17 cellular contexts compared by ENCODE assay signal in genomic region chr3:194514626-194515025, GRCh38. TPM values are rescaled to one million over a fixed set of nuclear protein-coding genes. Genes with fewer than 3 reads are reported as not detected.
DNase-seq lines count a peak whose midpoint lies in the region; ATAC-seq, FAIRE-seq and TF ChIP-seq lines count a peak whose summit lies in the region.
"Had no signal": no experiment of that assay in that cellular context is flagged by ENCODE, and none has a peak within 500 bp of the region (broad histone marks: within the 10 kb centered on the region; RNA-seq: fewer than 3 reads in every experiment).

No MANE protein-coding gene starts in this region.

- no peaks in the 10 kb centered on the region for H3K36me3 ChIP-seq in HepG2 (replicated peaks in 1 of 2; ENCODE audit: control insufficient read depth in 1 of 2, insufficient read depth in 2 of 2, low read length in 2 of 2)
- no peaks in the 10 kb centered on the region for H3K36me3 ChIP-seq in right lobe of liver
- H3K36me3 ChIP-seq in OCI-LY1 (ENCODE audit: insufficient read depth, low read length): no peaks in the 10 kb centered on the region
- H3K36me3 ChIP-seq in heart right ventricle: no peaks in the 10 kb centered on the region
- H3K36me3 ChIP-seq: SJSA1 had no signal

- H3K79me2 ChIP-seq in HepG2 (ENCODE audit: insufficient read depth, low read length) (no peaks in the 10 kb centered on the region), OCI-LY1 (ENCODE audit: insufficient read depth, low read length) (no peaks in the 10 kb centered on the region)

- no peaks in the 10 kb centered on the region for H3K4me1 Mint-ChIP-seq in CD14-positive monocyte

- TF ChIP-seq CTCF in HepG2 (CRISPR knock-in tag; IDR thresholded peaks at IDR 0.05) (no peak), right lobe of liver (IDR thresholded peaks at IDR 0.05) (no peak), OCI-LY1 (IDR thresholded peaks at IDR 0.05; ENCODE audit: low read length) (peak; percentile 58), coronary artery (IDR thresholded peaks at IDR 0.05) (no peak), CD14-positive monocyte (IDR thresholded peaks at IDR 0.05) (no peak), heart right ventricle (IDR thresholded peaks at IDR 0.05) (no peak)

- H3F3A ChIP-seq in OCI-LY1 (ENCODE audit: insufficient read depth, low read length): no peaks in the 10 kb centered on the region

- H3K27me3 Mint-ChIP-seq in CD14-positive monocyte (ENCODE audit: low read depth in 3 of 3): peaks cover 0 to 11% (median 3%) of the 10 kb centered on the region in 3 donors

- H2AFZ ChIP-seq in HepG2 (ENCODE audit: low read length) (no peak overlapping the region), OCI-LY1 (ENCODE audit: low read length) (no peak overlapping the region)

- no peaks in the 10 kb centered on the region for H4K20me1 ChIP-seq in HepG2 (ENCODE audit: insufficient read depth, low read length)
- H4K20me1 ChIP-seq in OCI-LY1 (ENCODE audit: insufficient read depth, low read length): no peaks in the 10 kb centered on the region

- H3K9me3 ChIP-seq in HepG2 (ENCODE audit: low read length) (no peaks in the 10 kb centered on the region), right lobe of liver (no peaks in the 10 kb centered on the region), OCI-LY1 (ENCODE audit: low read length) (no peaks in the 10 kb centered on the region), heart right ventricle (no peaks in the 10 kb centered on the region)
- H3K9me3 ChIP-seq: SJSA1 had no signal

- BruUV-seq in HepG2 (replicated peaks; lab: Mats Ljungman, UMichigan): no TSS peak

- CTCF ChIA-PET in HepG2 (lab: Yijun Ruan, JAX; ENCODE audit: low intra/inter-chr PET ratio, low total read pairs): no interaction called here

- no peak overlapping the region for H3K4me3 ChIP-seq in HepG2 (replicated peaks in 1 of 3; ENCODE audit: insufficient read depth in 1 of 3, low read depth in 2 of 3, low read length in 3 of 3)
- H3K4me3 ChIP-seq in right lobe of liver: no peak overlapping the region
- H3K4me3 ChIP-seq in OCI-LY1 (ENCODE audit: low read depth, low read length, poor library complexity, severe bottlenecking): no peak overlapping the region
- H3K4me3 ChIP-seq in coronary artery: no peak overlapping the region
- no peak overlapping the region for H3K4me3 ChIP-seq in heart right ventricle
- H3K4me3 ChIP-seq: SJSA1 had no signal

- H3K9ac ChIP-seq in HepG2 (ENCODE audit: insufficient read depth, low read depth, low read length) (no peak overlapping the region), OCI-LY1 (ENCODE audit: low read length) (no peak overlapping the region)

- no peak overlapping the region for H3K27ac Mint-ChIP-seq in CD14-positive monocyte

- H3K4me2 ChIP-seq in HepG2 (ENCODE audit: low read depth, low read length) (no peak overlapping the region), OCI-LY1 (ENCODE audit: low read length) (no peak overlapping the region)

- peaks cover 73% of the 10 kb centered on the region for H3K4me1 ChIP-seq in HepG2 (ENCODE audit: insufficient read depth, low read length)
- no peaks in the 10 kb centered on the region for H3K4me1 ChIP-seq in right lobe of liver
- H3K4me1 ChIP-seq in OCI-LY1 (ENCODE audit: insufficient read depth, low read length, severe bottlenecking): no peaks in the 10 kb centered on the region
- no peaks in the 10 kb centered on the region for H3K4me1 ChIP-seq in heart right ventricle

- no peaks in the 10 kb centered on the region for H3K9me3 Mint-ChIP-seq in CD14-positive monocyte

- no peak for TF ChIP-seq EP300 in HepG2 (IDR thresholded peaks at IDR 0.05; ENCODE audit: low read depth in 2 of 2, low read length in 2 of 2)
- TF ChIP-seq EP300 in HepG2 (CRISPR knock-in tag; IDR thresholded peaks at IDR 0.05; ENCODE audit: borderline replicate concordance): no peak

- H3K4me3 Mint-ChIP-seq in CD14-positive monocyte: no peak overlapping the region

- no peak for FAIRE-seq in HepG2 (lab: Jason Lieb, UNC)
- FAIRE-seq: A204.1 had no signal

- no peak overlapping the region for H3K27ac ChIP-seq in HepG2 (ENCODE audit: extremely low read length, insufficient read depth, low read length)
- no peak overlapping the region for H3K27ac ChIP-seq in right lobe of liver
- H3K27ac ChIP-seq in OCI-LY1 (ENCODE audit: low read depth, low read length, poor library complexity, severe bottlenecking): no peak overlapping the region
- H3K27ac ChIP-seq in coronary artery: no peak overlapping the region
- H3K27ac ChIP-seq in heart right ventricle: no peak overlapping the region
- H3K27ac ChIP-seq: C4-2B, SJSA1 had no signal

- H3K27me3 ChIP-seq in HepG2 (ENCODE audit: control insufficient read depth in 1 of 2, insufficient read depth in 2 of 2, low read length in 2 of 2) (no peaks in the 10 kb centered on the region), right lobe of liver (no peaks in the 10 kb centered on the region), OCI-LY1 (ENCODE audit: insufficient read depth, low read length) (no peaks in the 10 kb centered on the region), heart right ventricle (no peaks in the 10 kb centered on the region)
- H3K27me3 ChIP-seq: SJSA1 had no signal

- POLR2A ChIA-PET in HepG2 (lab: Yijun Ruan, JAX): interaction anchor here (1.4 kb wide), 1 partner anchor 69 kb away, joined by 5 read pairs; no protein-coding TSS in a partner anchor

- ATAC-seq in HepG2 (peak; percentile 41; the same call in 2 of the 3 replicates), right lobe of liver (no peak), heart right ventricle (no peak)

- H3K36me3 Mint-ChIP-seq in CD14-positive monocyte: no peaks in the 10 kb centered on the region

- TF ChIP-seq RAD21 in HepG2 (CRISPR knock-in tag; IDR thresholded peaks at IDR 0.05): no peak

- in situ Hi-C loops in HepG2 (cut with HindIII; ENCODE audit: extremely low pct_ligation_motif_present, low pct_unique_long_range_greater_than_20kb): no loop called here

- no peaks in the 10 kb centered on the region for H3K9me2 ChIP-seq in OCI-LY1 (ENCODE audit: low read depth, low read length)

- 48% methylated on average over 4 of the region's 4 CpGs for WGBS in HepG2 (ENCODE audit: low lambda C conversion rate)
- WGBS in right lobe of liver (ENCODE audit: insufficient coverage, low coverage, low lambda C conversion rate, missing lambda C conversion rate): 62% methylated on average over 4 of the region's 4 CpGs
- WGBS in heart right ventricle, 2 donors: 37 to 71% methylated on average over 4 of the region's 4 CpGs

- intact Hi-C loops in HepG2 (cut with micrococcal nuclease; ENCODE audit: unreplicated experiment) (no loop called here), right lobe of liver (cut with DNase I) (no loop called here), CD14-positive monocyte (cut with micrococcal nuclease) (no loop called here), heart right ventricle (cut with DNase I) (no loop called here)

- TF ChIP-seq POLR2A in HepG2 (IDR thresholded peaks at IDR 0.05; ENCODE audit: insufficient read depth in 1 of 2, low read depth in 2 of 2, low read length in 2 of 2): no peak
- no peak for TF ChIP-seq POLR2A in right lobe of liver (IDR thresholded peaks at IDR 0.05)

- DNase-seq in HepG2 (ENCODE audit: low spot score) (no peak), right lobe of liver (no peak), coronary artery (ENCODE audit: low spot score) (peak; percentile 1), kidney glomerular epithelial cell (lab: John Stamatoyannopoulos, UW) (no peak), NCI-H1048 (lab: John Stamatoyannopoulos, UW) (no peak), CD14-positive monocyte (ENCODE audit: low spot score) (no peak), heart right ventricle (no peak)
- DNase-seq: COR-L47, DMS53, GOT3, NCI-H187 treated with DMSO at 0.1 percent for 48 hours, NCI-H446 treated with DMSO at 0.1 percent for 48 hours, NCI-H774 had no signal

TF ChIP-seq in HepG2, 621 proteins besides CTCF, POLR2A, EP300 and RAD21 (continues in another document):
- TF ChIP-seq RXRA (CRISPR knock-in tag; IDR thresholded peaks at IDR 0.05): no peak
- peak; percentile 7; the same call in 1 of the 2 replicates for TF ChIP-seq SMC3 (IDR thresholded peaks at IDR 0.05; ENCODE audit: low read length)
- peak; percentile 29 for TF ChIP-seq STAG1 (CRISPR knock-in tag; IDR thresholded peaks at IDR 0.05)
- TF ChIP-seq ZNF605 (CRISPR knock-in tag; IDR thresholded peaks at IDR 0.05): no peak

RNA-seq across cellular contexts. Expression of gene ATP13A3, which starts 27.8 kb away (rescaled TPM):
- total RNA-seq in HepG2 (2016; rRNA removed; fragmentation: Illumina TruSeq; extraction: Trizol): 80.8 and 82.6 TPM in 2 replicates
- total RNA-seq in HepG2 (2016; cell fraction: cytosol; rRNA removed; fragmentation: Illumina TruSeq; extraction: Trizol; ENCODE audit: low read depth): 24.1 and 34.0 TPM in 2 replicates
- total RNA-seq in HepG2 (2016; cell fraction: insoluble cytoplasmic fraction; rRNA removed; fragmentation: Illumina TruSeq; extraction: Trizol): 77.1 and 79.8 TPM in 2 replicates
- 63.8 and 77.4 TPM in 2 replicates for total RNA-seq in HepG2 (2016; cell fraction: membrane; rRNA removed; fragmentation: Illumina TruSeq; extraction: Trizol)
- total RNA-seq in HepG2 (2016; cell fraction: nucleus; rRNA removed; fragmentation: Illumina TruSeq; extraction: Trizol): 96.6 and 107 TPM in 2 replicates
- 34.8 and 44.9 TPM in 2 replicates for polyA plus RNA-seq in HepG2 (2011; rRNA removed)
- 14.3 and 23.1 TPM in 2 replicates for polyA plus RNA-seq in HepG2 (2011; cell fraction: cytosol; rRNA removed)
- polyA plus RNA-seq in HepG2 (2011; cell fraction: nucleus; rRNA removed): 23.0 and 36.3 TPM in 2 replicates
- polyA plus RNA-seq in HepG2 (2012): 42.7 and 47.6 TPM in 2 replicates
- polyA plus RNA-seq in HepG2 (2016; cell fraction: cytosol; fragmentation: Illumina TruSeq; extraction: Trizol; ENCODE audit: low read depth): 1.1 and 1.3 TPM in 2 replicates
- polyA plus RNA-seq in HepG2 (2016; cell fraction: insoluble cytoplasmic fraction; fragmentation: Illumina TruSeq; extraction: Trizol; ENCODE audit: low read depth): 25.7 and 29.2 TPM in 2 replicates
- 7.0 and 8.6 TPM in 2 replicates for polyA plus RNA-seq in HepG2 (2016; cell fraction: membrane; fragmentation: Illumina TruSeq; extraction: Trizol; ENCODE audit: low read depth)
- 50.7 and 55.8 TPM in 2 replicates for polyA plus RNA-seq in HepG2 (2016; cell fraction: nucleus; fragmentation: Illumina TruSeq; extraction: Trizol; ENCODE audit: insufficient read depth, low read depth)
- 73.3 and 126 TPM in 2 replicates for polyA minus RNA-seq in HepG2 (2011; rRNA and poly(A)+ RNA removed; ENCODE audit: low replicate concordance)
- 74.1 and 95.7 TPM in 2 replicates for polyA minus RNA-seq in HepG2 (2011; cell fraction: cytosol; rRNA and poly(A)+ RNA removed)
- polyA minus RNA-seq in HepG2 (2011; cell fraction: nucleus; rRNA and poly(A)+ RNA removed): 164 and 199 TPM in 2 replicates
- 100 to 1,000 TPM; 109 to 172 (median 145) TPM for total RNA-seq in right lobe of liver
- polyA plus RNA-seq in CD14-positive monocyte: 1 to 10 TPM; 4.7 to 5.2 TPM
- 100 to 1,000 TPM in 5 of 10 donors, 10 to 100 TPM in 5; 60.3 to 195 (median 109) TPM for total RNA-seq in heart right ventricle
- polyA plus RNA-seq in heart right ventricle: 10 to 100 TPM; 31.0 to 45.9 TPM
